Comparison of ENCODE assay signal across 8 cellular contexts in genomic region chr4:108649863-108650211, GRCh38. TPM values are rescaled to one million over a fixed set of nuclear protein-coding genes. Genes with fewer than 3 reads are reported as not detected.
A peak's percentile ranks its signal among the peaks of the same experiment; 100 is the strongest.
DNase-seq lines count a peak whose midpoint lies in the region; ATAC-seq and TF ChIP-seq lines count a peak whose summit lies in the region.

No MANE protein-coding gene starts in this region.

- H2AFZ ChIP-seq in neural progenitor cell (replicated peaks), result peak overlapping the region; percentile 90

- H3K79me2 ChIP-seq in neural progenitor cell (ENCODE audit: low read depth), result peaks cover 45% of the 10 kb centered on the region

- H3K9ac ChIP-seq in BLaER1 (peak overlapping the region; percentile 97), neural progenitor cell (peak overlapping the region; percentile 90)

- H3K4me3 ChIP-seq in BLaER1 (peak overlapping the region; percentile 95), cardiac fibroblast (replicated peaks in 1 of 2; ENCODE audit: low read depth in 2 of 2, low read length in 2 of 2) (peak overlapping the region; percentile 3 to 34), neural progenitor cell (peak overlapping the region; percentile 80)

- TF ChIP-seq CTCF in cardiac fibroblast (IDR thresholded peaks at IDR 0.05; ENCODE audit: low read depth, low read length) (no peak), neural progenitor cell (IDR thresholded peaks at IDR 0.05) (no peak)

- H4K20me1 ChIP-seq in BLaER1 (peaks cover 25% of the 10 kb centered on the region; the same call in 1 of the 2 replicates), neural progenitor cell (ENCODE audit: low read depth) (no peaks in the 10 kb centered on the region)

- peak overlapping the region; percentile 94 for H3K4me3 Mint-ChIP-seq in neural progenitor cell

- ATAC-seq in GM19463 (IDR thresholded peaks at IDR 0.05; ENCODE audit: unreplicated experiment), result peak; percentile 7
- ATAC-seq in HG03521 (IDR thresholded peaks at IDR 0.05; ENCODE audit: unreplicated experiment), result peak; percentile 3

- H3K4me2 ChIP-seq in BLaER1, result peak overlapping the region; percentile 88
- H3K4me2 ChIP-seq in neural progenitor cell, result peak overlapping the region; percentile 91

- no peaks in the 10 kb centered on the region for H3F3A ChIP-seq in neural progenitor cell (ENCODE audit: low read depth)

- no peaks in the 10 kb centered on the region for H3K9me3 Mint-ChIP-seq in neural progenitor cell

- H3K4me1 Mint-ChIP-seq in neural progenitor cell, result peaks cover 5% of the 10 kb centered on the region

- peaks cover 22% of the 10 kb centered on the region for H3K36me3 ChIP-seq in BLaER1
- H3K36me3 ChIP-seq in neural progenitor cell, result no peaks in the 10 kb centered on the region

- H3K36me3 Mint-ChIP-seq in neural progenitor cell, result no peaks in the 10 kb centered on the region

- H3K27me3 Mint-ChIP-seq in neural progenitor cell (ENCODE audit: insufficient read depth, low read depth), result no peaks in the 10 kb centered on the region

- peak overlapping the region; percentile 93 for H3K27ac ChIP-seq in BLaER1
- no peak overlapping the region for H3K27ac ChIP-seq in neural progenitor cell

- peak overlapping the region; percentile 12 for H3K27ac Mint-ChIP-seq in neural progenitor cell

- H3K4me1 ChIP-seq in BLaER1 (peaks cover 14% of the 10 kb centered on the region), neural progenitor cell (peaks cover 6% of the 10 kb centered on the region)

- no peaks in the 10 kb centered on the region for H3K27me3 ChIP-seq in BLaER1
- no peaks in the 10 kb centered on the region for H3K27me3 ChIP-seq in neural progenitor cell

- DNase-seq in cardiac fibroblast (ENCODE audit: low read depth in 2 of 2) (no peak), neural progenitor cell (ENCODE audit: low spot score) (no peak), AG20443 (ENCODE audit: low spot score) (no peak), GM03348 (ENCODE audit: low spot score) (no peak), HK-2 (ENCODE audit: unreplicated experiment) (no peak)

- H3K9me3 ChIP-seq in BLaER1, result no peaks in the 10 kb centered on the region
- H3K9me3 ChIP-seq in neural progenitor cell (ENCODE audit: low read depth), result no peaks in the 10 kb centered on the region

RNA-seq across cellular contexts. Expression of gene OSTC, which starts 0.6 kb away (rescaled TPM):
- 213 and 290 TPM in 2 replicates for total RNA-seq in neural progenitor cell (ENCODE audit: low replicate concordance)

RNA-seq across cellular contexts. Expression of gene RPL34, which starts 29.5 kb away (rescaled TPM):
- total RNA-seq in neural progenitor cell (ENCODE audit: low replicate concordance), result 1,625 and 2,510 TPM in 2 replicates

Comparison
In these comparisons a context has a peak if more than half of its experiments do, and no peak if none do; other contexts are left out.
1. H3K4me3 ChIP-seq: peak in every context shown above with its lines; median percentile 95 in BLaER1; 80 in neural progenitor cell; 18 in cardiac fibroblast.